Comparison of ENCODE assay signal across 8 cellular contexts in genomic region chr1:167803358-167804217, GRCh38.
DNase-seq lines count a peak whose midpoint lies in the region; ATAC-seq and TF ChIP-seq lines count a peak whose summit lies in the region.

No MANE protein-coding gene starts in this region.

- peak; percentile 100 for TF ChIP-seq CTCF in KMS-11 (conservative IDR thresholded peaks at IDR 0.05; ENCODE audit: low read depth, low read length)
- peak; percentile 99 for TF ChIP-seq CTCF in PC-3 (conservative IDR thresholded peaks at IDR 0.05; ENCODE audit: low read depth, low read length)

- peak overlapping the region in 8 of 10 donors; percentile 29 to 62 (median 43) for H3K4me3 Mint-ChIP-seq in naive thymus-derived CD8-positive, alpha-beta T cell
- peak overlapping the region in 1 of 2 donors; percentile 47 for H3K4me3 Mint-ChIP-seq in stimulated activated naive B cell treated with anti-CD40 and anti-IgM and Interleukin-4, amounts not matched to agents 10 μg/mL and 1 μg/mL and 100 μg/mL, for 72 hours

- H3K27me3 ChIP-seq in GM23248 (replicated peaks; ENCODE audit: insufficient read depth) (no peaks in the 10 kb centered on the region), KMS-11 (ENCODE audit: insufficient read depth, low read depth) (no peaks in the 10 kb centered on the region), PC-3 (ENCODE audit: low read length) (no peaks in the 10 kb centered on the region)

- no peaks in the 10 kb centered on the region for H3K79me2 ChIP-seq in GM23248 (ENCODE audit: insufficient read depth)
- no peaks in the 10 kb centered on the region for H3K79me2 ChIP-seq in KMS-11 (ENCODE audit: insufficient read depth, low read depth)
- no peaks in the 10 kb centered on the region for H3K79me2 ChIP-seq in PC-3 (ENCODE audit: low read length)

- peaks cover 12 to 31% (median 25%) of the 10 kb centered on the region in 4 donors for H3K4me1 Mint-ChIP-seq in naive thymus-derived CD8-positive, alpha-beta T cell
- H3K4me1 Mint-ChIP-seq in stimulated activated naive B cell treated with anti-CD40 and anti-IgM and Interleukin-4, amounts not matched to agents 10 μg/mL and 1 μg/mL and 100 μg/mL, for 72 hours = peaks cover 13 to 26% of the 10 kb centered on the region in 2 donors

- 0 out of 2 replicates have a peak overlapping the region, but pooled peaks have one; percentile 33 for H3K9ac ChIP-seq in GM23248
- no peak overlapping the region for H3K9ac ChIP-seq in KMS-11
- H3K9ac ChIP-seq in PC-3 (ENCODE audit: low read length) = no peak overlapping the region

- ATAC-seq in PC-3 (peak; percentile 100), esophagus mucosa (peak; percentile 95)
- peak; percentile 87 to 92 for ATAC-seq in naive thymus-derived CD8-positive, alpha-beta T cell
- peak; percentile 97 for ATAC-seq in stimulated activated naive B cell treated with anti-CD40 and anti-IgM and Interleukin-4, amounts not matched to agents 10 μg/mL and 1 μg/mL and 100 μg/mL, for 72 hours (replicated peaks)

- H3K27ac ChIP-seq in GM23248 (0 out of 2 replicates have a peak overlapping the region, but pooled peaks have one; percentile 2), KMS-11 (no peak overlapping the region), PC-3 (ENCODE audit: low read length) (no peak overlapping the region)

- no peaks in the 10 kb centered on the region for H3K27me3 Mint-ChIP-seq in naive thymus-derived CD8-positive, alpha-beta T cell
- H3K27me3 Mint-ChIP-seq in stimulated activated naive B cell treated with anti-CD40 and anti-IgM and Interleukin-4, amounts not matched to agents 10 μg/mL and 1 μg/mL and 100 μg/mL, for 72 hours = no peaks in the 10 kb centered on the region

- no peaks in the 10 kb centered on the region for H3K9me3 ChIP-seq in GM23248 (ENCODE audit: low read depth)
- H3K9me3 ChIP-seq in PC-3 (ENCODE audit: low read length) = no peaks in the 10 kb centered on the region

- no peaks in the 10 kb centered on the region for H3K36me3 Mint-ChIP-seq in naive thymus-derived CD8-positive, alpha-beta T cell
- H3K36me3 Mint-ChIP-seq in stimulated activated naive B cell treated with anti-CD40 and anti-IgM and Interleukin-4, amounts not matched to agents 10 μg/mL and 1 μg/mL and 100 μg/mL, for 72 hours = no peaks in the 10 kb centered on the region

- no peaks in the 10 kb centered on the region for H3K9me2 ChIP-seq in GM23248 (ENCODE audit: insufficient read depth)
- H3K9me2 ChIP-seq in PC-3 (replicated peaks; ENCODE audit: low read length) = no peaks in the 10 kb centered on the region

- H3K4me3 ChIP-seq in GM23248 (no peak overlapping the region), KMS-11 (IDR thresholded peaks at IDR 0.05; ENCODE audit: insufficient read depth, low read depth, low read length) (peak overlapping the region; percentile 55), PC-3 (ENCODE audit: low read length) (no peak overlapping the region)

- WGBS in GM23248 (ENCODE audit: low coverage in 1 of 2, low lambda C conversion rate in 2 of 2, missing lambda C conversion rate in 2 of 2), 2 experiments = 1 to 8% methylated on average over 11 to 12 of the region's 12 CpGs

- DNase-seq in Daoy (ENCODE audit: low read depth) (peak; percentile 93), GM23248 (peak; percentile 97), PC-3 (peak; percentile 98), activated T-cell treated with anti-CD3 and anti-CD28 coated beads for 24 hours (ENCODE audit: low read depth) (peak; percentile 83)
- peak; percentile 65 to 89 (median 73) for DNase-seq in naive thymus-derived CD8-positive, alpha-beta T cell
- peak; percentile 88 for DNase-seq in stimulated activated naive B cell treated with anti-CD40 and anti-IgM and Interleukin-4, amounts not matched to agents 10 μg/mL and 1 μg/mL and 100 μg/mL, for 72 hours

- intact Hi-C loops in PC-3 (cut with micrococcal nuclease) = loop anchor here (1.0 kb wide), 6 partner anchors 82 to 279 kb away; partner anchors contain the start of gene MPZL1

- peaks cover 41% of the 10 kb centered on the region for H3F3A ChIP-seq in GM23248 (ENCODE audit: insufficient read depth)
- H3F3A ChIP-seq in PC-3 (ENCODE audit: low read length, unreplicated experiment) = no peaks in the 10 kb centered on the region

- peak overlapping the region in 3 of 10 donors; percentile 28 to 77 (median 68) for H3K27ac Mint-ChIP-seq in naive thymus-derived CD8-positive, alpha-beta T cell
- peak overlapping the region; percentile 47 for H3K27ac Mint-ChIP-seq in stimulated activated naive B cell treated with anti-CD40 and anti-IgM and Interleukin-4, amounts not matched to agents 10 μg/mL and 1 μg/mL and 100 μg/mL, for 72 hours

- H3K36me3 ChIP-seq in GM23248 (ENCODE audit: low read depth) (no peaks in the 10 kb centered on the region), KMS-11 (ENCODE audit: insufficient read depth) (no peaks in the 10 kb centered on the region), PC-3 (ENCODE audit: low read depth, low read length) (no peaks in the 10 kb centered on the region)

- no peaks in the 10 kb centered on the region for H3K9me3 Mint-ChIP-seq in naive thymus-derived CD8-positive, alpha-beta T cell
- H3K9me3 Mint-ChIP-seq in stimulated activated naive B cell treated with anti-CD40 and anti-IgM and Interleukin-4, amounts not matched to agents 10 μg/mL and 1 μg/mL and 100 μg/mL, for 72 hours = no peaks in the 10 kb centered on the region

- 0 out of 2 replicates have a peak overlapping the region, but pooled peaks have one; percentile 26 for H2AFZ ChIP-seq in GM23248
- peak overlapping the region; percentile 50 for H2AFZ ChIP-seq in KMS-11 (ENCODE audit: low read depth)
- H2AFZ ChIP-seq in PC-3 (ENCODE audit: low read length) = peak overlapping the region; percentile 60; the same call in 1 of the 2 replicates

- H3K4me1 ChIP-seq in GM23248 (ENCODE audit: insufficient read depth) (peaks cover 27% of the 10 kb centered on the region), KMS-11 (ENCODE audit: low read depth, poor library complexity, severe bottlenecking) (peaks cover 8% of the 10 kb centered on the region), PC-3 (ENCODE audit: insufficient read depth, low read length) (no peaks in the 10 kb centered on the region)

- in situ Hi-C loops in GM23248 (cut with MboI) = no loop called here

- H3K4me2 ChIP-seq in GM23248 (ENCODE audit: unreplicated experiment) = peak overlapping the region; percentile 4
- peak overlapping the region; percentile 11; the same call in 1 of the 2 replicates for H3K4me2 ChIP-seq in KMS-11
- H3K4me2 ChIP-seq in PC-3 (ENCODE audit: low read length) = peak overlapping the region; percentile 54

- BruUV-seq in PC-3 (replicated peaks; lab: Mats Ljungman, UMichigan) = no TSS peak

- POLR2A ChIA-PET in PC-3 (lab: Charles Lee; ENCODE audit: unreplicated experiment) = interaction anchor here (0.6 kb wide), 1 partner anchor 539 kb away, joined by 5 read pairs; no protein-coding TSS in a partner anchor
- POLR2A ChIA-PET in naive thymus-derived CD8-positive, alpha-beta T cell (lab: Charles Lee) = interaction anchor here (0.6 kb wide), 1 partner anchor 87 kb away, joined by 3 read pairs; no protein-coding TSS in a partner anchor

- H4K20me1 ChIP-seq in GM23248 (ENCODE audit: insufficient read depth) = no peaks in the 10 kb centered on the region
- H4K20me1 ChIP-seq in KMS-11 (ENCODE audit: insufficient read depth) = no peaks in the 10 kb centered on the region
- no peaks in the 10 kb centered on the region for H4K20me1 ChIP-seq in PC-3 (ENCODE audit: low read length)

- CTCF ChIA-PET in PC-3 (lab: Charles Lee) = interaction anchor here (0.6 to 0.7 kb wide), 3 partner anchors 87 to 188 kb away, joined by 3 to 14 read pairs (median 4); no protein-coding TSS in a partner anchor

Comparison
In these comparisons a context has a peak if more than half of its experiments do, and no peak if none do; other contexts are left out.
1. H3K4me2 ChIP-seq: peak in every context shown above with its lines; median percentile 54 in PC-3; 11 in KMS-11; 4 in GM23248.